ENCODE assay signal across 40 cellular contexts in the genomic region with DNA sequence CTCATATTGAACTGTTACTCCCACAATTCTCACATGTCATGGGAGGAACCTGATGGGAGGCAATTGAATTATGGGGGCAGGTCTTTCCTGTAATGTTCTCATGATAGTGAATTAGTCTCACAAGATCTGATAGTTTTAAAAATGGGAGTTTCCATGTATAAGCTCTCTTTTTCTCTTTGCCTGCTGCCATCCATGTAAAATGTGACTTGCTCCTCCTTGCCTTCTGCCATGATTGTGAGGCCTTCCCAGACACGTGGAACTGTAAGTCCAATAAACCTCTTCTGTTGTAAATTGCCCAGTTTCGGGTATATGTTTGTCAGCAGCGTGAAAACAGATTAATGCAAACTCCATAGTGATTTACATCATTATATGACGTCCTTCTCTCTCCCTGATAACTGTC.
"Had no signal": no experiment of that assay in that cellular context is flagged by ENCODE, and none has a peak within 500 bp of the region (broad histone marks: within the 10 kb centered on the region; RNA-seq: fewer than 3 reads in every experiment).

No MANE protein-coding gene starts in this region.

- H3K27ac Mint-ChIP-seq: activated naive CD4-positive, alpha-beta T cell treated with anti-CD3 and anti-CD28 coated beads for 36 hours; activated naive CD4-positive, alpha-beta T cell treated with anti-CD3 and anti-CD28 coated beads, Interleukin-2, amount 10 ng/mL, durations not matched to agents 7 days and 5 days; activated naive CD4-positive, alpha-beta T cell treated with anti-CD3 and anti-CD28 coated beads, Interleukin-2, amount 50 U/mL, for 24 hours; activated naive CD4-positive, alpha-beta T cell treated with anti-CD3 and anti-CD28 coated beads, Interleukin-2, amount 50 U/mL, for 72 hours; activated naive CD8-positive, alpha-beta T cell; activated naive CD8-positive, alpha-beta T cell treated with anti-CD3 and anti-CD28 coated beads for 36 hours; activated naive CD8-positive, alpha-beta T cell treated with anti-CD3 and anti-CD28 coated beads, Interleukin-2, amount 10 ng/mL, durations not matched to agents 7 days and 5 days; activated naive CD8-positive, alpha-beta T cell treated with anti-CD3 and anti-CD28 coated beads, Interleukin-2, amount 50 U/mL, for 24 hours; activated T-cell treated with anti-CD3 and anti-CD28 coated beads, Interleukin-2, amount 50 U/mL, for 24 hours; activated T-cell treated with anti-CD3 and anti-CD28 coated beads, Interleukin-2, amount 50 U/mL, for 72 hours; activated T-helper 1 cell treated with anti-CD3 and anti-CD28 coated beads, Interleukin-12 subunit alpha, Interleukin-12 subunit beta, Interleukin-2, Interleukin-4 antibody, amounts not matched to agents 30 ng/mL and 10 ng/mL and 1 ng/mL, durations not matched to agents 14 hours and 24 hours and 36 hours; activated T-helper 17 cell treated with anti-CD3 and anti-CD28 coated beads, Interleukin-2, amount 50 U/mL, for 72 hours; activated T-helper 2 cell treated with anti-CD3 and anti-CD28 coated beads, Interferon-gamma antibody, Interleukin-2, Interleukin-4, amounts not matched to agents 10 μg/mL and 5 μg/mL and 100 μg/mL, durations not matched to agents 14 hours and 24 hours and 36 hours; brain had no signal

- H3K9me3 ChIP-seq: adrenal gland, body of pancreas, breast epithelium had no signal

- H3K4me1 Mint-ChIP-seq: activated naive CD4-positive, alpha-beta T cell treated with anti-CD3 and anti-CD28 coated beads, Interleukin-2, amount 10 ng/mL, durations not matched to agents 7 days and 5 days; activated naive CD4-positive, alpha-beta T cell treated with anti-CD3 and anti-CD28 coated beads, Interleukin-2, amount 50 U/mL, for 24 hours; activated naive CD8-positive, alpha-beta T cell treated with anti-CD3 and anti-CD28 coated beads for 36 hours; activated naive CD8-positive, alpha-beta T cell treated with anti-CD3 and anti-CD28 coated beads, Interleukin-2, amount 10 ng/mL, durations not matched to agents 7 days and 5 days; activated naive CD8-positive, alpha-beta T cell treated with anti-CD3 and anti-CD28 coated beads, Interleukin-2, amount 50 U/mL, for 24 hours; activated T-helper 17 cell treated with anti-CD3 and anti-CD28 coated beads, Interleukin-2, amount 50 U/mL, for 72 hours; brain; central memory CD8-positive, alpha-beta T cell had no signal

- H3K27ac ChIP-seq: adrenal gland, ascending aorta, body of pancreas, brain microvascular endothelial cell, breast epithelium, cardiac muscle cell had no signal

- H3K4me3 ChIP-seq: adrenal gland, ascending aorta, body of pancreas, breast epithelium, cardiac muscle cell had no signal

- H3K36me3 Mint-ChIP-seq: activated naive CD4-positive, alpha-beta T cell treated with anti-CD3 and anti-CD28 coated beads, Interleukin-2, amount 10 ng/mL, durations not matched to agents 7 days and 5 days; activated naive CD4-positive, alpha-beta T cell treated with anti-CD3 and anti-CD28 coated beads, Interleukin-2, amount 50 U/mL, for 24 hours; activated naive CD8-positive, alpha-beta T cell; activated naive CD8-positive, alpha-beta T cell treated with anti-CD3 and anti-CD28 coated beads for 36 hours; activated naive CD8-positive, alpha-beta T cell treated with anti-CD3 and anti-CD28 coated beads, Interleukin-2, amount 10 ng/mL, durations not matched to agents 7 days and 5 days; brain had no signal

- H3K4me1 ChIP-seq: adrenal gland, ascending aorta, body of pancreas, breast epithelium had no signal

- H3K36me3 ChIP-seq: adrenal gland, ascending aorta, brain microvascular endothelial cell, breast epithelium, cardiac muscle cell had no signal

- DNase-seq: activated effector memory CD4-positive, alpha-beta T cell treated with anti-CD3 and anti-CD28 coated beads, Interleukin-2, amount 50 U/mL, for 16 hours; activated effector memory CD4-positive, alpha-beta T cell treated with Interleukin-2 at 50 U/mL for 16 hours; activated gamma-delta T cell; activated gamma-delta T cell treated with Interleukin-2 at 50 U/mL for 16 hours; activated naive CD4-positive, alpha-beta T cell; activated naive CD4-positive, alpha-beta T cell treated with anti-CD3 and anti-CD28 coated beads for 36 hours; activated naive CD4-positive, alpha-beta T cell treated with anti-CD3 and anti-CD28 coated beads, Interleukin-2, amount 10 ng/mL, durations not matched to agents 7 days and 5 days; activated naive CD4-positive, alpha-beta T cell treated with anti-CD3 and anti-CD28 coated beads, Interleukin-2, amount 50 U/mL, for 16 hours; activated naive CD4-positive, alpha-beta T cell treated with Interleukin-2 at 50 U/mL for 16 hours; activated naive CD8-positive, alpha-beta T cell treated with anti-CD3 and anti-CD28 coated beads for 36 hours; activated naive CD8-positive, alpha-beta T cell treated with anti-CD3 and anti-CD28 coated beads, Interleukin-2, amount 10 ng/mL, durations not matched to agents 7 days and 5 days; activated naive CD8-positive, alpha-beta T cell treated with anti-CD3 and anti-CD28 coated beads, Interleukin-2, amount 50 U/mL, for 24 hours; activated T-cell treated with anti-CD3 and anti-CD28 coated beads, Interleukin-2, amount 50 U/mL, for 1 hour; activated T-cell treated with anti-CD3 and anti-CD28 coated beads, Interleukin-2, amount 50 U/mL, for 24 hours; activated T-cell treated with anti-CD3 and anti-CD28 coated beads, Interleukin-2, amount 50 U/mL, for 4 hours; activated T-cell treated with anti-CD3 and anti-CD28 coated beads, Interleukin-2, amount 50 U/mL, for 48 hours; activated T-cell treated with anti-CD3 and anti-CD28 coated beads, Interleukin-2, amount 50 U/mL, for 72 hours; adrenal gland; amniotic stem cell; amygdala; anterior cingulate cortex; aorta; body of pancreas; brain microvascular endothelial cell; caudate nucleus; central memory CD4-positive, alpha-beta T cell; cerebellar nuclear complex had no signal

- FAIRE-seq: astrocyte, bronchial epithelial cell had no signal

- H3K4me3 Mint-ChIP-seq: activated naive CD4-positive, alpha-beta T cell treated with anti-CD3 and anti-CD28 coated beads for 36 hours; activated naive CD4-positive, alpha-beta T cell treated with anti-CD3 and anti-CD28 coated beads, Interleukin-2, amount 10 ng/mL, durations not matched to agents 7 days and 5 days; activated naive CD4-positive, alpha-beta T cell treated with anti-CD3 and anti-CD28 coated beads, Interleukin-2, amount 50 U/mL, for 24 hours; activated naive CD8-positive, alpha-beta T cell; activated naive CD8-positive, alpha-beta T cell treated with anti-CD3 and anti-CD28 coated beads for 36 hours; activated naive CD8-positive, alpha-beta T cell treated with anti-CD3 and anti-CD28 coated beads, Interleukin-2, amount 10 ng/mL, durations not matched to agents 7 days and 5 days; activated naive CD8-positive, alpha-beta T cell treated with anti-CD3 and anti-CD28 coated beads, Interleukin-2, amount 50 U/mL, for 24 hours; activated T-cell treated with anti-CD3 and anti-CD28 coated beads, Interleukin-2, amount 50 U/mL, for 24 hours; activated T-cell treated with anti-CD3 and anti-CD28 coated beads, Interleukin-2, amount 50 U/mL, for 4 hours; activated T-cell treated with anti-CD3 and anti-CD28 coated beads, Interleukin-2, amount 50 U/mL, for 72 hours; activated T-helper 1 cell treated with anti-CD3 and anti-CD28 coated beads, Interleukin-12 subunit alpha, Interleukin-12 subunit beta, Interleukin-2, Interleukin-4 antibody, amounts not matched to agents 30 ng/mL and 10 ng/mL and 1 ng/mL, durations not matched to agents 14 hours and 24 hours and 36 hours; activated T-helper 17 cell treated with anti-CD3 and anti-CD28 coated beads, Interleukin-2, amount 50 U/mL, for 72 hours; brain; central memory CD8-positive, alpha-beta T cell had no signal

- H3K27me3 Mint-ChIP-seq: activated naive CD4-positive, alpha-beta T cell treated with anti-CD3 and anti-CD28 coated beads, Interleukin-2, amount 10 ng/mL, durations not matched to agents 7 days and 5 days; activated naive CD4-positive, alpha-beta T cell treated with anti-CD3 and anti-CD28 coated beads, Interleukin-2, amount 50 U/mL, for 24 hours; activated naive CD8-positive, alpha-beta T cell; activated naive CD8-positive, alpha-beta T cell treated with anti-CD3 and anti-CD28 coated beads for 36 hours; activated naive CD8-positive, alpha-beta T cell treated with anti-CD3 and anti-CD28 coated beads, Interleukin-2, amount 10 ng/mL, durations not matched to agents 7 days and 5 days; activated naive CD8-positive, alpha-beta T cell treated with anti-CD3 and anti-CD28 coated beads, Interleukin-2, amount 50 U/mL, for 24 hours; activated T-cell treated with anti-CD3 and anti-CD28 coated beads, Interleukin-2, amount 50 U/mL, for 24 hours; activated T-helper 17 cell treated with anti-CD3 and anti-CD28 coated beads, Interleukin-2, amount 50 U/mL, for 72 hours; brain; central memory CD8-positive, alpha-beta T cell had no signal

- ATAC-seq: activated naive CD4-positive, alpha-beta T cell treated with anti-CD3 and anti-CD28 coated beads, Interleukin-2, amount 50 U/mL, for 72 hours; activated naive CD8-positive, alpha-beta T cell treated with anti-CD3 and anti-CD28 coated beads, Interleukin-2, amount 50 U/mL, for 24 hours; activated T-cell treated with anti-CD3 and anti-CD28 coated beads, Interleukin-2, amount 50 U/mL, for 4 hours; activated T-cell treated with anti-CD3 and anti-CD28 coated beads, Interleukin-2, amount 50 U/mL, for 72 hours; activated T-helper 17 cell treated with anti-CD3 and anti-CD28 coated beads, Interleukin-2, amount 50 U/mL, for 72 hours; body of pancreas had no signal

- H3K27me3 ChIP-seq: adrenal gland, ascending aorta, body of pancreas, brain microvascular endothelial cell, breast epithelium, cardiac muscle cell had no signal
